ENCODE assay signal across 19 cellular contexts in genomic region chr4:148118179-148118578, GRCh38.
"Had no signal": no experiment of that assay in that cellular context is flagged by ENCODE, and none has a peak within 500 bp of the region (broad histone marks: within the 10 kb centered on the region; RNA-seq: fewer than 3 reads in every experiment).

No MANE protein-coding gene starts in this region.

- H3K9me3 ChIP-seq: pancreas, right lobe of liver had no signal

- H3K4me2 ChIP-seq: smooth muscle cell had no signal

- H3K4me3 ChIP-seq: dorsolateral prefrontal cortex, lower lobe of right lung, pancreas, right lobe of liver, smooth muscle cell, suprapubic skin, transverse colon, upper lobe of right lung, uterus had no signal

- ATAC-seq: left ventricle myocardium superior; lower lobe of right lung; pancreas; right lobe of liver; stimulated activated naive CD8-positive, alpha-beta T cell treated with anti-CD3 and anti-CD28 coated beads, Interleukin-15, amount 100 ng/mL, for 72 hours; upper lobe of right lung had no signal

- H3K36me3 ChIP-seq: uterus had no signal

- DNase-seq: dorsolateral prefrontal cortex; effector CD4-positive, alpha-beta T cell; left ventricle myocardium superior; lower lobe of right lung; naive B cell; occipital lobe; pancreas; right lobe of liver; stimulated activated CD4-positive, alpha-beta T cell treated with anti-CD3 and anti-CD28 coated beads, Interleukin-12 subunit alpha, Interleukin-12 subunit beta, amount 100 ng/mL, for 4 hours; stimulated activated CD4-positive, alpha-beta T cell treated with anti-CD3 and anti-CD28 coated beads, Interleukin-1b, Interleukin-23, amount 100 ng/mL, for 48 hours; stimulated activated CD4-positive, alpha-beta T cell treated with anti-CD3 and anti-CD28 coated beads, Interleukin-4, amount 100 ng/mL, for 1 hour; stimulated activated CD8-positive, alpha-beta memory T cell treated with anti-CD3 and anti-CD28 coated beads, Interleukin-4, amount 100 ng/mL, for 48 hours; stimulated activated naive CD4-positive, alpha-beta T cell; stimulated activated naive CD8-positive, alpha-beta T cell treated with anti-CD3 and anti-CD28 coated beads, Interleukin-15, amount 100 ng/mL, for 72 hours; transverse colon; upper lobe of right lung; uterus had no signal

- H3K27ac ChIP-seq: dorsolateral prefrontal cortex, lower lobe of right lung, pancreas, right lobe of liver, suprapubic skin, transverse colon, upper lobe of right lung, uterus had no signal

- H3K27me3 ChIP-seq: dorsolateral prefrontal cortex, pancreas, right lobe of liver, suprapubic skin, transverse colon, upper lobe of right lung, uterus had no signal

- H3K4me1 ChIP-seq: lower lobe of right lung, upper lobe of right lung, uterus had no signal
